In genomic region chr4:45741897-45742296, GRCh38 we compare ENCODE assay signal across 18 cellular contexts.
A peak's percentile ranks its signal among the peaks of the same experiment; 100 is the strongest.
DNase-seq lines count a peak whose midpoint lies in the region.
"Had no signal": no experiment of that assay in that cellular context is flagged by ENCODE, and none has a peak within 500 bp of the region (broad histone marks: within the 10 kb centered on the region; RNA-seq: fewer than 3 reads in every experiment).

No MANE protein-coding gene starts in this region.

- in situ Hi-C loops in ACHN (cut with HindIII; ENCODE audit: low pct_ligation_motif_present, low pct_unique_long_range_greater_than_20kb, low sequenced_read_pairs): no loop called here

- DNase-seq in ACHN (peak; percentile 19), HT-29 (ENCODE audit: low spot score) (peak; percentile 28), RKO (ENCODE audit: low spot score) (peak; percentile 23), iris pigment epithelial cell (ENCODE audit: low read depth) (peak; percentile 1), retina (no peak), middle frontal gyrus (ENCODE audit: extremely low spot score, low spot score) (no peak), SK-N-DZ (ENCODE audit: low spot score) (no peak)
- no peak for DNase-seq in effector CD8-positive, alpha-beta T cell (lab: John Stamatoyannopoulos, UW)
- DNase-seq: activated CD4-positive, alpha-beta T cell treated with anti-CD3 and anti-CD28 coated beads, Interleukin-2, amount 50 U/mL, for 4 hours; activated gamma-delta T cell treated with Interleukin-2 at 50 U/mL for 16 hours; amniotic stem cell; CD4-positive, alpha-beta T cell; DND-41; NCI-H1417 treated with DMSO at 0.1 percent for 48 hours; NCI-H2171 treated with DMSO at 0.1 percent for 48 hours; NCI-H774; right cardiac atrium; T-cell had no signal

Comparison
In these comparisons a context has a peak if more than half of its experiments do, and no peak if none do; other contexts are left out.
1. DNase-seq: peak in ACHN (single experiment), HT-29 (single experiment), RKO (single experiment) and iris pigment epithelial cell (single experiment); none in effector CD8-positive, alpha-beta T cell (single experiment), retina (single experiment), middle frontal gyrus (single experiment) and SK-N-DZ (single experiment).